ENCODE assay signal across 8 cellular contexts in the genomic region with DNA sequence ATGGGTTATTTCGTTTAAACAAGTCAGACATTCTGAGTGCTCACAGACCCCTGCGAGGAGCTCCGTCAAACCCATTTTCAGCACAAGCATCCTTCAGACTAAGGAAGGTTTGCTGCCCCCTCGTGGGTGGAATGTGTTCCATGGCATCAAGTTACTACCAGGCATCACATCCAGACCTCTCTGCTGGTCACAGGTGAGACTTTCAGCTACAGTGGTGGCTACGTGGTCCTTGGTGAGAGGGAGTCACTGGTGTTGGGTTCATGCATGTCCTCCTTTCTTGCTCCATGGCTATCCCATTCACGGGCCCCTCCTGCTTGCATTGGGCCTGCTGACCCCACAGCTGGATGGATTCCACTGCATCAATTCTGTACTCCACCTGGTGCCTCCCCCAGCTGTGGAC. TPM values are rescaled to one million over a fixed set of nuclear protein-coding genes. Genes with fewer than 3 reads are reported as not detected.
DNase-seq lines count a peak whose midpoint lies in the region; ATAC-seq and TF ChIP-seq lines count a peak whose summit lies in the region.

No MANE protein-coding gene starts in this region.

- H3K4me1 Mint-ChIP-seq in naive thymus-derived CD4-positive, alpha-beta T cell, result no peaks in the 10 kb centered on the region
- no peaks in the 10 kb centered on the region for H3K4me1 Mint-ChIP-seq in stimulated activated effector memory CD8-positive, alpha-beta T cell treated with anti-CD3 and anti-CD28 coated beads, Interleukin-12 subunit alpha, Interleukin-12 subunit beta, amount 100 ng/mL, for 72 hours

- no peaks in the 10 kb centered on the region for H3K36me3 ChIP-seq in naive thymus-derived CD4-positive, alpha-beta T cell (ENCODE audit: control insufficient read depth in 2 of 3, insufficient read depth in 3 of 3, low read length in 3 of 3)

- no peaks in the 10 kb centered on the region for H3K36me3 Mint-ChIP-seq in naive thymus-derived CD4-positive, alpha-beta T cell
- H3K36me3 Mint-ChIP-seq in stimulated activated effector memory CD8-positive, alpha-beta T cell treated with anti-CD3 and anti-CD28 coated beads, Interleukin-12 subunit alpha, Interleukin-12 subunit beta, amount 100 ng/mL, for 72 hours, result no peaks in the 10 kb centered on the region

- POLR2A ChIA-PET in AG04450 (lab: Yijun Ruan, JAX), result no interaction called here
- POLR2A ChIA-PET in naive thymus-derived CD4-positive, alpha-beta T cell (lab: Charles Lee), result interaction anchor here (0.6 kb wide), 1 partner anchor 338 kb away, joined by 3 read pairs; no protein-coding TSS in a partner anchor

- no peaks in the 10 kb centered on the region for H3K9me3 Mint-ChIP-seq in naive thymus-derived CD4-positive, alpha-beta T cell
- no peaks in the 10 kb centered on the region for H3K9me3 Mint-ChIP-seq in stimulated activated effector memory CD8-positive, alpha-beta T cell treated with anti-CD3 and anti-CD28 coated beads, Interleukin-12 subunit alpha, Interleukin-12 subunit beta, amount 100 ng/mL, for 72 hours

- intact Hi-C loops in naive thymus-derived CD4-positive, alpha-beta T cell (cut with micrococcal nuclease), result loop anchor here in 1 of 2 donors (1.0 kb wide), 1 partner anchor 98 kb away; no protein-coding TSS in a partner anchor

- no peaks in the 10 kb centered on the region for H3K27me3 ChIP-seq in AG04450 (ENCODE audit: control insufficient read depth, insufficient read depth, low read length)
- no peaks in the 10 kb centered on the region for H3K27me3 ChIP-seq in naive thymus-derived CD4-positive, alpha-beta T cell (ENCODE audit: control insufficient read depth in 2 of 2, insufficient read depth in 2 of 2, low read length in 2 of 2)

- TF ChIP-seq CTCF in AG04450 (IDR thresholded peaks at IDR 0.05; ENCODE audit: low read depth, low read length), result peak; percentile 67
- peak; percentile 86 for TF ChIP-seq CTCF in epithelial cell of proximal tubule (conservative IDR thresholded peaks at IDR 0.05; ENCODE audit: low read depth, low read length)

- peak; percentile 36 for DNase-seq in AG04450 (ENCODE audit: low read depth, low spot score)
- peak; percentile 42 for DNase-seq in GM19240 (ENCODE audit: insufficient read length, low spot score)
- DNase-seq in NCI-H748 treated with DMSO at 0.1 percent for 48 hours (lab: John Stamatoyannopoulos, UW), result peak; percentile 61
- DNase-seq in activated CD8-positive, alpha-beta memory T cell treated with anti-CD3 and anti-CD28 coated beads for 4 hours (ENCODE audit: low read depth in 2 of 2), result peak; percentile 20 to 30
- DNase-seq in epithelial cell of proximal tubule (ENCODE audit: low read depth), result peak; percentile 9
- DNase-seq in naive thymus-derived CD4-positive, alpha-beta T cell, result peak in 8 of 9 donors; percentile 34 to 68 (median 50)
- peak; percentile 57 to 84 for DNase-seq in stimulated activated effector memory CD8-positive, alpha-beta T cell treated with anti-CD3 and anti-CD28 coated beads, Interleukin-12 subunit alpha, Interleukin-12 subunit beta, amount 100 ng/mL, for 72 hours (ENCODE audit: low spot score in 2 of 2)

- H3K4me3 ChIP-seq in AG04450 (ENCODE audit: low read depth, low read length) (no peak overlapping the region), epithelial cell of proximal tubule (ENCODE audit: low read depth, low read length) (no peak overlapping the region)
- no peak overlapping the region for H3K4me3 ChIP-seq in naive thymus-derived CD4-positive, alpha-beta T cell (ENCODE audit: low read length)

- H3K27ac Mint-ChIP-seq in naive thymus-derived CD4-positive, alpha-beta T cell, result no peak overlapping the region
- H3K27ac Mint-ChIP-seq in stimulated activated effector memory CD8-positive, alpha-beta T cell treated with anti-CD3 and anti-CD28 coated beads, Interleukin-12 subunit alpha, Interleukin-12 subunit beta, amount 100 ng/mL, for 72 hours, result no peak overlapping the region

- H3K4me3 Mint-ChIP-seq in naive thymus-derived CD4-positive, alpha-beta T cell, result no peak overlapping the region
- no peak overlapping the region for H3K4me3 Mint-ChIP-seq in stimulated activated effector memory CD8-positive, alpha-beta T cell treated with anti-CD3 and anti-CD28 coated beads, Interleukin-12 subunit alpha, Interleukin-12 subunit beta, amount 100 ng/mL, for 72 hours

- H3K9me3 ChIP-seq in AG04450 (ENCODE audit: control insufficient read depth, insufficient read depth, low read length), result no peaks in the 10 kb centered on the region
- H3K9me3 ChIP-seq in naive thymus-derived CD4-positive, alpha-beta T cell (ENCODE audit: control insufficient read depth in 2 of 3, low read length in 3 of 3), result no peaks in the 10 kb centered on the region

- H3K27me3 Mint-ChIP-seq in naive thymus-derived CD4-positive, alpha-beta T cell, result peaks cover 4 to 24% (median 17%) of the 10 kb centered on the region in 5 donors

- CTCF ChIA-PET in AG04450 (lab: Charles Lee), result interaction anchor here (0.9 to 1.5 kb wide), 9 partner anchors 8 to 141 kb away, joined by 3 to 8 read pairs (median 4); no protein-coding TSS in a partner anchor
- CTCF ChIA-PET in naive thymus-derived CD4-positive, alpha-beta T cell (lab: Charles Lee), result interaction anchor here (0.5 to 2.0 kb wide), 6 partner anchors 13 to 150 kb away, joined by 3 to 7 read pairs (median 4); a partner anchor contains a TSS

- no peak overlapping the region for H3K27ac ChIP-seq in AG04450 (ENCODE audit: low read depth, low read length)
- no peak overlapping the region for H3K27ac ChIP-seq in naive thymus-derived CD4-positive, alpha-beta T cell (ENCODE audit: low read depth, low read length)

- no peaks in the 10 kb centered on the region for H3K4me1 ChIP-seq in naive thymus-derived CD4-positive, alpha-beta T cell (ENCODE audit: control insufficient read depth in 2 of 2, insufficient read depth in 2 of 2, low read length in 2 of 2)

- peak; percentile 85 for ATAC-seq in naive thymus-derived CD4-positive, alpha-beta T cell
- peak; percentile 80 for ATAC-seq in stimulated activated effector memory CD8-positive, alpha-beta T cell treated with anti-CD3 and anti-CD28 coated beads, Interleukin-12 subunit alpha, Interleukin-12 subunit beta, amount 100 ng/mL, for 72 hours
- ATAC-seq in GM19452 (IDR thresholded peaks at IDR 0.05; ENCODE audit: unreplicated experiment), result no peak

RNA-seq across cellular contexts. Expression of a gene that starts 9.1 kb away (rescaled TPM):
- not detected in 2 replicates for polyA plus RNA-seq in AG04450 (2011; rRNA removed)
- polyA minus RNA-seq in AG04450 (2011; rRNA and poly(A)+ RNA removed), result not detected in 2 replicates
- not detected in 2 replicates for total RNA-seq in epithelial cell of proximal tubule
- 1 to 10 TPM in 3 of 5 experiments, under 1 TPM in 1, not detected in 1; 0.08 to 1.8 (median 1.2) TPM for total RNA-seq in naive thymus-derived CD4-positive, alpha-beta T cell
- not detected for polyA plus RNA-seq in naive thymus-derived CD4-positive, alpha-beta T cell

RNA-seq across cellular contexts. Expression of a gene that starts 14.8 kb away (rescaled TPM):
- not detected in 2 replicates for polyA plus RNA-seq in AG04450 (2011; rRNA removed)
- not detected in 2 replicates for polyA minus RNA-seq in AG04450 (2011; rRNA and poly(A)+ RNA removed)
- not detected in 2 replicates for total RNA-seq in epithelial cell of proximal tubule
- total RNA-seq in naive thymus-derived CD4-positive, alpha-beta T cell, result 100 to 1,000 TPM in 1 of 5 experiments, 10 to 100 TPM in 1, 1 to 10 TPM in 2, not detected in 1; 1.5 to 131 (median 6.0) TPM
- under 1 TPM in 1 of 2 donors, not detected in 1; 0.12 TPM for polyA plus RNA-seq in naive thymus-derived CD4-positive, alpha-beta T cell

RNA-seq across cellular contexts. Expression of a gene that starts 23.5 kb away (rescaled TPM):
- not detected in 2 replicates for polyA plus RNA-seq in AG04450 (2011; rRNA removed)
- not detected in 2 replicates for polyA minus RNA-seq in AG04450 (2011; rRNA and poly(A)+ RNA removed)
- not detected in 2 replicates for total RNA-seq in epithelial cell of proximal tubule
- 10 to 100 TPM in 1 of 5 experiments, 1 to 10 TPM in 1, under 1 TPM in 3; 0.24 to 27.0 (median 0.97) TPM for total RNA-seq in naive thymus-derived CD4-positive, alpha-beta T cell
- polyA plus RNA-seq in naive thymus-derived CD4-positive, alpha-beta T cell, result under 1 TPM; 0.12 to 0.36 TPM

RNA-seq across cellular contexts. Expression of a gene that starts 43.3 kb away (rescaled TPM):
- polyA plus RNA-seq in AG04450 (2011; rRNA removed), result not detected in 2 replicates
- not detected in 2 replicates for polyA minus RNA-seq in AG04450 (2011; rRNA and poly(A)+ RNA removed)
- total RNA-seq in epithelial cell of proximal tubule, result not detected in 2 replicates
- total RNA-seq in naive thymus-derived CD4-positive, alpha-beta T cell, result 10 to 100 TPM in 1 of 5 experiments, 1 to 10 TPM in 4; 1.9 to 76.4 (median 2.1) TPM
- polyA plus RNA-seq in naive thymus-derived CD4-positive, alpha-beta T cell, result under 1 TPM in 1 of 2 donors, not detected in 1; 0.40 TPM

RNA-seq across cellular contexts. Expression of a gene that starts 46.8 kb away (rescaled TPM):
- not detected in 2 replicates for polyA plus RNA-seq in AG04450 (2011; rRNA removed)
- polyA minus RNA-seq in AG04450 (2011; rRNA and poly(A)+ RNA removed), result not detected in 2 replicates
- total RNA-seq in epithelial cell of proximal tubule, result not detected in 2 replicates
- total RNA-seq in naive thymus-derived CD4-positive, alpha-beta T cell, result 10 to 100 TPM in 1 of 5 experiments, 1 to 10 TPM in 1, under 1 TPM in 2, not detected in 1; 0.32 to 82.1 (median 5.1) TPM
- under 1 TPM in 1 of 2 donors, not detected in 1; 0.34 TPM for polyA plus RNA-seq in naive thymus-derived CD4-positive, alpha-beta T cell

Comparison
In these comparisons a context has a peak if more than half of its experiments do, and no peak if none do; other contexts are left out.
1. DNase-seq: peak in every context shown above with its lines; median percentile 70 in stimulated activated effector memory CD8-positive, alpha-beta T cell treated with anti-CD3 and anti-CD28 coated beads, Interleukin-12 subunit alpha, Interleukin-12 subunit beta, amount 100 ng/mL, for 72 hours; 61 in NCI-H748 treated with DMSO at 0.1 percent for 48 hours; 50 in naive thymus-derived CD4-positive, alpha-beta T cell; 42 in GM19240; 36 in AG04450; 25 in activated CD8-positive, alpha-beta memory T cell treated with anti-CD3 and anti-CD28 coated beads for 4 hours; 9 in epithelial cell of proximal tubule.